ENCODE assay signal across 17 cellular contexts in the genomic region with DNA sequence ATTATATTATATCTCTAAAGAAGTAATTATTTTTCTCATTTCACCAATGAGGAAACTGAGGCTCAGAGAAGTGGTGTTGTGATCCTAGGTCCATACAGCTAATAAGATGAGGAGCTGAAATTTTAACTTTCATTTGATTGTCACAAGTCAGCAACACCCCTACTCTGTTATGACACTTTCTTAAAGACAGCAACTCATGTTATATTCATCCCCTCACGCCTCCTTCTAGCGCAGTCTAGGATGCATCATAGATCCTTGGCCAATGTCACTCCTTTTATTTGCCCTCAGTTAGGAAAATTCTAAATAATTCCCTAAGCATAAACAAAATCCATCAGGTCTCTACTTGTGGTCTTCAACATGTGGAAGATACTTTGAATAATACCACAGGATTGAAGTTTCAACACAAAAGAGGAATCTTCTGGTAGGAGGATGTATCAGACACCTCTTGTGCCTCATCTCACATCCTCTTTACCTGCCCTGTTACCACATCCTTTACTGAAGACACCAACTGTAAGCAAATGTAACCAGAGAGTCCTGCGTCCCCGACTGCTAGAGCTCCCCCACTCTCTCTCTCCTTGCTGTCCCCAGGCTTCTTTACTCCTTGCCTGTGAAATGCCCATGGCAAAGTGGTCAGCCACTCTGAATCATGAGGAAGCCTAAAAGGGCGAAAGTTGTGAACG. TPM values are rescaled to one million over a fixed set of nuclear protein-coding genes. Genes with fewer than 3 reads are reported as not detected.
DNase-seq lines count a peak whose midpoint lies in the region; ATAC-seq and TF ChIP-seq lines count a peak whose summit lies in the region.
"Had no signal": no experiment of that assay in that cellular context is flagged by ENCODE, and none has a peak within 500 bp of the region (broad histone marks: within the 10 kb centered on the region; RNA-seq: fewer than 3 reads in every experiment).

No MANE protein-coding gene starts in this region.

- H3K4me3 ChIP-seq in esophagus squamous epithelium (no peak overlapping the region), dorsolateral prefrontal cortex (no peak overlapping the region)
- H3K4me3 ChIP-seq: coronary artery, smooth muscle cell, suprapubic skin had no signal

- H3K27me3 ChIP-seq in esophagus squamous epithelium (peaks cover 0 to 17% (median 0%) of the 10 kb centered on the region in 4 donors), dorsolateral prefrontal cortex (peaks cover 0 to 2% (median 0%) of the 10 kb centered on the region in 45 donors)

- no peaks in the 10 kb centered on the region for H3K4me1 ChIP-seq in esophagus squamous epithelium
- H3K4me1 ChIP-seq: suprapubic skin had no signal

- H3K9me3 ChIP-seq in esophagus squamous epithelium, result no peaks in the 10 kb centered on the region
- H3K9me3 ChIP-seq: suprapubic skin had no signal

- intact Hi-C loops in esophagus squamous epithelium (cut with DNase I), result no loop called here
- intact Hi-C loops in dorsolateral prefrontal cortex (cut with DNase I), result no loop called here

- no peak overlapping the region for H3K27ac ChIP-seq in esophagus squamous epithelium
- H3K27ac ChIP-seq in dorsolateral prefrontal cortex, result no peak overlapping the region
- H3K27ac ChIP-seq: coronary artery, suprapubic skin had no signal

- TF ChIP-seq POLR2A in esophagus squamous epithelium (IDR thresholded peaks at IDR 0.05), result no peak

- 84 to 85% methylated on average over 6 of the region's 6 CpGs for WGBS in esophagus squamous epithelium, 2 donors

- H3K36me3 ChIP-seq in esophagus squamous epithelium, result no peaks in the 10 kb centered on the region
- H3K36me3 ChIP-seq: suprapubic skin had no signal

- ATAC-seq in GM18867 (IDR thresholded peaks at IDR 0.05; ENCODE audit: unreplicated experiment) (peak; percentile 96), GM21367 (IDR thresholded peaks at IDR 0.05; ENCODE audit: unreplicated experiment) (peak; percentile 78), HG02852 (IDR thresholded peaks at IDR 0.05; ENCODE audit: unreplicated experiment) (peak; percentile 96), HG03457 (IDR thresholded peaks at IDR 0.05; ENCODE audit: unreplicated experiment) (peak; percentile 90)

- no peak for DNase-seq in HCEC 1CT
- DNase-seq in SHP77 treated with DMSO at 0.1 percent for 48 hours (lab: John Stamatoyannopoulos, UW), result no peak
- DNase-seq in esophagus squamous epithelium (lab: John Stamatoyannopoulos, UW), result no peak
- DNase-seq in dorsolateral prefrontal cortex, result no peak
- DNase-seq: NCI-H1105 treated with DMSO at 0.1 percent for 48 hours, NCI-H524, nucleus accumbens, RPMI8226, T-helper 9 cell had no signal

- TF ChIP-seq CTCF in esophagus squamous epithelium (IDR thresholded peaks at IDR 0.05) (no peak), dorsolateral prefrontal cortex (IDR thresholded peaks at IDR 0.05 in 54 of 56, conservative IDR thresholded peaks at IDR 0.05 in 2 of 56; ENCODE audit: low read depth in 1 of 56, partially characterized antibody in 56 of 56) (no peak)

RNA-seq across cellular contexts. Expression of a gene that starts 53.7 kb away (rescaled TPM):
- not detected for total RNA-seq in esophagus squamous epithelium
- total RNA-seq in dorsolateral prefrontal cortex, result not detected
- total RNA-seq: fibroblast of lung, smooth muscle cell, suprapubic skin had no signal
